ENCODE assay signal across 1 cellular context in the genomic region with DNA sequence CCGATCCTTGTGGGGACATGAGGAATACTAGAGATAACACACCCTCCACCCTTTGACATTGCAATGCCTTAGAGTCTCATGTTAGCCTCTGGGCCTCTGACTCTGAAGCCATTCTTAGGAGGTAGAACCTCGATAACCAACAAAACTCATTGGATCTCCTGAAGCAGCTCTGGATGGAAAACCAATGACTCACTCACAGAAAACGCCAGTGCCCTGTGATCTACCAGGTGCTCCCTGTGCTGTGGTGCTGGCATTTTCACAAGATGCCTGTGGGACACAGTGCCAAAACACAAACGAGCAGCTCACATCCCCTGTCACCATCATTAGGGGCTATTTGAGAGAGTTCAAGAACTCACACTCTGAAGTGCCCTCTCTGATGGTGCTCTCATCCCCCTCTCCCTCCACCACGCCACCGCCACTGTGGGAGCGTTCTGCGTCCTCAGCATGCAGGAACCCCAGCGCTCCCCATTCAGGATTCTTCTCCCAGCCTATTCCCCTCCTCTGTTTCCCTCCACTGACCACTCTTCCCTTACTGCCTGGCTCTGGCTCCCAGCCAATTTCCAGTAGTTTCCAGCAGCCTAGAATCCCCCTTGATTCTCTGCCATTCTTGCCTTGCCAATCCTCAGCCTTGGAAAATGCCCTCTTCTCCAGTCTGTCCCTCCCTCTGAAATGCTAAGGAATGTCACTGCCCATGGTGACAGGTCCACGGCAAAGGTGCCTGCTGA.
TF ChIP-seq lines count a peak whose summit lies in the region.

No MANE protein-coding gene starts in this region.

TF ChIP-seq in HEK293T, 16 proteins besides CTCF, POLR2A, EP300 and RAD21 (continued from another document):
- TF ChIP-seq, protein P1, sequence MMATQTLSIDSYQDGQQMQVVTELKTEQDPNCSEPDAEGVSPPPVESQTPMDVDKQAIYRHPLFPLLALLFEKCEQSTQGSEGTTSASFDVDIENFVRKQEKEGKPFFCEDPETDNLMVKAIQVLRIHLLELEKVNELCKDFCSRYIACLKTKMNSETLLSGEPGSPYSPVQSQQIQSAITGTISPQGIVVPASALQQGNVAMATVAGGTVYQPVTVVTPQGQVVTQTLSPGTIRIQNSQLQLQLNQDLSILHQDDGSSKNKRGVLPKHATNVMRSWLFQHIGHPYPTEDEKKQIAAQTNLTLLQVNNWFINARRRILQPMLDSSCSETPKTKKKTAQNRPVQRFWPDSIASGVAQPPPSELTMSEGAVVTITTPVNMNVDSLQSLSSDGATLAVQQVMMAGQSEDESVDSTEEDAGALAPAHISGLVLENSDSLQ (IDR thresholded peaks at IDR 0.05): no peak
- no peak for TF ChIP-seq HDGF (IDR thresholded peaks at IDR 0.05; ENCODE audit: borderline replicate concordance)
